ENCODE assay signal across 8 cellular contexts in genomic region chr16:30874244-30874820, GRCh38. TPM values are rescaled to one million over a fixed set of nuclear protein-coding genes. Genes with fewer than 3 reads are reported as not detected.
DNase-seq lines count a peak whose midpoint lies in the region; ATAC-seq, FAIRE-seq and TF ChIP-seq lines count a peak whose summit lies in the region.

No MANE protein-coding gene starts in this region.

- H3K27ac Mint-ChIP-seq in Calu3 (ENCODE audit: unreplicated experiment), result peak overlapping the region; percentile 80

- peak overlapping the region; percentile 97 for H3K4me2 ChIP-seq in OCI-LY7 (ENCODE audit: low read length)

- H3K4me3 ChIP-seq in OCI-LY7 (ENCODE audit: low read depth, low read length, poor library complexity, severe bottlenecking) (peak overlapping the region; percentile 89), epithelial cell of esophagus (ENCODE audit: low read length) (peak overlapping the region; percentile 88), pancreas (peak overlapping the region; percentile 69 to 88 (median 80))

- ATAC-seq in pancreas (no peak), HG03196 (IDR thresholded peaks at IDR 0.05; ENCODE audit: unreplicated experiment) (no peak), GM21529 (IDR thresholded peaks at IDR 0.05; ENCODE audit: unreplicated experiment) (no peak), GM18909 (IDR thresholded peaks at IDR 0.05; ENCODE audit: poor library complexity, unreplicated experiment) (no peak)

- no peak for DNase-seq in Calu3
- no peak for DNase-seq in OCI-LY7 (ENCODE audit: low spot score)
- DNase-seq in epithelial cell of esophagus (ENCODE audit: low read depth), result no peak
- no peak for DNase-seq in pancreas
- no peak for DNase-seq in NAMALWA (ENCODE audit: low spot score)

- BruUV-seq in Calu3 (replicated peaks; lab: Mats Ljungman, UMichigan), result no TSS peak
- no TSS peak for BruUV-seq in OCI-LY7 (replicated peaks; lab: Mats Ljungman, UMichigan)

- no peaks in the 10 kb centered on the region for H3K9me3 ChIP-seq in OCI-LY7 (ENCODE audit: low read length)
- H3K9me3 ChIP-seq in pancreas, result no peaks in the 10 kb centered on the region

- peaks cover 19% of the 10 kb centered on the region; the same call in 1 of the 2 replicates for H3K79me2 ChIP-seq in OCI-LY7 (ENCODE audit: insufficient read depth, low read depth, low read length)

- no peak for TF ChIP-seq CTCF in Calu3 (IDR thresholded peaks at IDR 0.05; ENCODE audit: unreplicated experiment)
- no peak for TF ChIP-seq CTCF in OCI-LY7 (conservative IDR thresholded peaks at IDR 0.05; ENCODE audit: low read length)
- TF ChIP-seq CTCF in epithelial cell of esophagus (IDR thresholded peaks at IDR 0.05; ENCODE audit: insufficient read depth, low read depth, low read length, missing control alignments), result no peak
- no peak for TF ChIP-seq CTCF in pancreas (IDR thresholded peaks at IDR 0.05)

- H3K36me3 Mint-ChIP-seq in Calu3 (ENCODE audit: insufficient read depth, unreplicated experiment), result peaks cover 30% of the 10 kb centered on the region

- WGBS in pancreas, 2 donors, result 19 to 21% methylated on average over 23 of the region's 23 CpGs

- peak overlapping the region; percentile 78 for H3K27ac ChIP-seq in OCI-LY7 (ENCODE audit: low read depth, low read length, poor library complexity, severe bottlenecking)
- peak overlapping the region; percentile 82 to 90 (median 86) for H3K27ac ChIP-seq in pancreas

- CTCF ChIA-PET in Calu3 (lab: Charles Lee), result interaction anchor here (0.7 to 1.4 kb wide), 3 partner anchors 30 to 157 kb away, joined by 3 to 5 read pairs (median 4); no protein-coding TSS in a partner anchor
- CTCF ChIA-PET in OCI-LY7 (lab: Charles Lee; ENCODE audit: unreplicated experiment), result interaction anchor here (1.4 kb wide), 1 partner anchor 60 kb away, joined by 3 read pairs; no protein-coding TSS in a partner anchor

- H3K36me3 ChIP-seq in OCI-LY7 (ENCODE audit: insufficient read depth, low read length) (peaks cover 7% of the 10 kb centered on the region), pancreas (no peaks in the 10 kb centered on the region)

- H2AFZ ChIP-seq in OCI-LY7 (ENCODE audit: low read length), result peak overlapping the region; percentile 59; the same call in 1 of the 2 replicates

- H4K20me1 ChIP-seq in OCI-LY7 (ENCODE audit: insufficient read depth, low read length), result no peaks in the 10 kb centered on the region

- no peaks in the 10 kb centered on the region for H3K9me3 Mint-ChIP-seq in Calu3 (ENCODE audit: low read depth, unreplicated experiment)

- intact Hi-C loops in Calu3 (cut with micrococcal nuclease; ENCODE audit: unreplicated experiment) (no loop called here), OCI-LY7 (cut with micrococcal nuclease; ENCODE audit: unreplicated experiment) (no loop called here), pancreas (cut with DNase I) (loop anchor here in 1 of 3 donors (10.0 kb wide), 1 partner anchor 110 kb away; the partner anchor contains the start of genes CFAP119 and RNF40)

- no peaks in the 10 kb centered on the region for H3K27me3 Mint-ChIP-seq in Calu3 (ENCODE audit: unreplicated experiment)

- POLR2A ChIA-PET in OCI-LY7 (lab: Charles Lee), result interaction anchor here (0.9 to 1.5 kb wide), 5 partner anchors 21 to 30 kb away, joined by 3 to 4 read pairs (median 3); no protein-coding TSS in a partner anchor

- H3K9me2 ChIP-seq in OCI-LY7 (ENCODE audit: insufficient read depth, low read length), result no peaks in the 10 kb centered on the region

- H3K27me3 ChIP-seq in pancreas, result no peaks in the 10 kb centered on the region

- peaks cover 16% of the 10 kb centered on the region for H3K4me1 Mint-ChIP-seq in Calu3 (ENCODE audit: low read depth, unreplicated experiment)

- no peak for FAIRE-seq in pancreas (lab: Jason Lieb, UNC)

- H3K4me3 Mint-ChIP-seq in Calu3 (ENCODE audit: low read depth, unreplicated experiment), result peak overlapping the region; percentile 97

- H3K4me1 ChIP-seq in OCI-LY7 (ENCODE audit: insufficient read depth, low read length, poor library complexity, severe bottlenecking) (peaks cover 34% of the 10 kb centered on the region), pancreas (peaks cover 4 to 9% (median 6%) of the 10 kb centered on the region in 3 donors)

RNA-seq across cellular contexts. Expression of gene BCL7C, which starts 19.5 kb away (rescaled TPM):
- total RNA-seq in Calu3 (2022), result 22.5 and 26.6 TPM in 2 replicates
- 17.8 and 20.6 TPM in 2 replicates for total RNA-seq in OCI-LY7 (2014; rRNA removed; shearing (Covaris generic))
- total RNA-seq in OCI-LY7 (2022), result 11.0 and 11.5 TPM in 2 replicates
- 10 to 100 TPM in 4 of 6 donors, 1 to 10 TPM in 2; 9.2 to 14.1 (median 10.7) TPM for total RNA-seq in pancreas
- polyA plus RNA-seq in pancreas, result 10 to 100 TPM; 22.3 to 29.3 TPM

RNA-seq across cellular contexts. Expression of gene CTF1, which starts 22.1 kb away (rescaled TPM):
- total RNA-seq in Calu3 (2022) (1.9 and 2.3 TPM in 2 replicates), OCI-LY7 (2022) (0.46 and 0.68 TPM in 2 replicates), pancreas (1 to 10 TPM; 1.6 to 3.2 (median 1.9) TPM)
- 0.09 and 0.21 TPM in 2 replicates for total RNA-seq in OCI-LY7 (2014; rRNA removed; shearing (Covaris generic))
- polyA plus RNA-seq in pancreas, result 1 to 10 TPM; 2.5 to 2.9 TPM

RNA-seq across cellular contexts. Expression of gene FBXL19, which starts 49.0 kb away (rescaled TPM):
- total RNA-seq in Calu3 (2022) (43.2 and 45.7 TPM in 2 replicates), OCI-LY7 (2022) (30.2 and 34.8 TPM in 2 replicates), pancreas (10 to 100 TPM in 1 of 6 donors, 1 to 10 TPM in 5; 3.8 to 13.5 (median 4.6) TPM)
- 16.1 and 16.2 TPM in 2 replicates for total RNA-seq in OCI-LY7 (2014; rRNA removed; shearing (Covaris generic))
- polyA plus RNA-seq in pancreas, result 10 to 100 TPM; 10.1 to 26.8 TPM
